In genomic region chr13:61988810-61989209, GRCh38 we compare ENCODE assay signal across 33 cellular contexts.
"Had no signal": no experiment of that assay in that cellular context is flagged by ENCODE, and none has a peak within 500 bp of the region (broad histone marks: within the 10 kb centered on the region; RNA-seq: fewer than 3 reads in every experiment).

No MANE protein-coding gene starts in this region.

- H3K4me3 ChIP-seq: adrenal gland, ascending aorta, body of pancreas, cardiac muscle cell had no signal

- H3K4me1 ChIP-seq: adrenal gland, ascending aorta, body of pancreas had no signal

- H3K27me3 ChIP-seq: adrenal gland, ascending aorta, body of pancreas, brain microvascular endothelial cell, cardiac muscle cell had no signal

- H3K36me3 ChIP-seq: adrenal gland, ascending aorta, brain microvascular endothelial cell, cardiac muscle cell had no signal

- H3K9me3 ChIP-seq: adrenal gland, ascending aorta, body of pancreas had no signal

- ATAC-seq: activated naive CD4-positive, alpha-beta T cell treated with anti-CD3 and anti-CD28 coated beads, Interleukin-2, amount 50 U/mL, for 72 hours; activated naive CD8-positive, alpha-beta T cell treated with anti-CD3 and anti-CD28 coated beads, Interleukin-2, amount 50 U/mL, for 24 hours; activated T-cell treated with anti-CD3 and anti-CD28 coated beads, Interleukin-2, amount 50 U/mL, for 4 hours; activated T-cell treated with anti-CD3 and anti-CD28 coated beads, Interleukin-2, amount 50 U/mL, for 72 hours; activated T-helper 17 cell treated with anti-CD3 and anti-CD28 coated beads, Interleukin-2, amount 50 U/mL, for 72 hours; body of pancreas had no signal

- FAIRE-seq: astrocyte, bronchial epithelial cell had no signal

- H3K27ac ChIP-seq: adrenal gland, ascending aorta, body of pancreas, brain microvascular endothelial cell, cardiac muscle cell had no signal

- DNase-seq: activated effector memory CD4-positive, alpha-beta T cell treated with anti-CD3 and anti-CD28 coated beads, Interleukin-2, amount 50 U/mL, for 16 hours; activated effector memory CD4-positive, alpha-beta T cell treated with Interleukin-2 at 50 U/mL for 16 hours; activated gamma-delta T cell; activated gamma-delta T cell treated with Interleukin-2 at 50 U/mL for 16 hours; activated naive CD4-positive, alpha-beta T cell; activated naive CD4-positive, alpha-beta T cell treated with anti-CD3 and anti-CD28 coated beads for 36 hours; activated naive CD4-positive, alpha-beta T cell treated with anti-CD3 and anti-CD28 coated beads, Interleukin-2, amount 10 ng/mL, durations not matched to agents 7 days and 5 days; activated naive CD4-positive, alpha-beta T cell treated with anti-CD3 and anti-CD28 coated beads, Interleukin-2, amount 50 U/mL, for 16 hours; activated naive CD4-positive, alpha-beta T cell treated with Interleukin-2 at 50 U/mL for 16 hours; activated naive CD8-positive, alpha-beta T cell treated with anti-CD3 and anti-CD28 coated beads for 36 hours; activated naive CD8-positive, alpha-beta T cell treated with anti-CD3 and anti-CD28 coated beads, Interleukin-2, amount 10 ng/mL, durations not matched to agents 7 days and 5 days; activated naive CD8-positive, alpha-beta T cell treated with anti-CD3 and anti-CD28 coated beads, Interleukin-2, amount 50 U/mL, for 24 hours; activated T-cell treated with anti-CD3 and anti-CD28 coated beads, Interleukin-2, amount 50 U/mL, for 1 hour; activated T-cell treated with anti-CD3 and anti-CD28 coated beads, Interleukin-2, amount 50 U/mL, for 24 hours; activated T-cell treated with anti-CD3 and anti-CD28 coated beads, Interleukin-2, amount 50 U/mL, for 4 hours; activated T-cell treated with anti-CD3 and anti-CD28 coated beads, Interleukin-2, amount 50 U/mL, for 48 hours; activated T-cell treated with anti-CD3 and anti-CD28 coated beads, Interleukin-2, amount 50 U/mL, for 72 hours; adrenal gland; amniotic stem cell; amygdala; anterior cingulate cortex; aorta; body of pancreas; brain microvascular endothelial cell; caudate nucleus; central memory CD4-positive, alpha-beta T cell; cerebellar nuclear complex had no signal
